In the genomic region with DNA sequence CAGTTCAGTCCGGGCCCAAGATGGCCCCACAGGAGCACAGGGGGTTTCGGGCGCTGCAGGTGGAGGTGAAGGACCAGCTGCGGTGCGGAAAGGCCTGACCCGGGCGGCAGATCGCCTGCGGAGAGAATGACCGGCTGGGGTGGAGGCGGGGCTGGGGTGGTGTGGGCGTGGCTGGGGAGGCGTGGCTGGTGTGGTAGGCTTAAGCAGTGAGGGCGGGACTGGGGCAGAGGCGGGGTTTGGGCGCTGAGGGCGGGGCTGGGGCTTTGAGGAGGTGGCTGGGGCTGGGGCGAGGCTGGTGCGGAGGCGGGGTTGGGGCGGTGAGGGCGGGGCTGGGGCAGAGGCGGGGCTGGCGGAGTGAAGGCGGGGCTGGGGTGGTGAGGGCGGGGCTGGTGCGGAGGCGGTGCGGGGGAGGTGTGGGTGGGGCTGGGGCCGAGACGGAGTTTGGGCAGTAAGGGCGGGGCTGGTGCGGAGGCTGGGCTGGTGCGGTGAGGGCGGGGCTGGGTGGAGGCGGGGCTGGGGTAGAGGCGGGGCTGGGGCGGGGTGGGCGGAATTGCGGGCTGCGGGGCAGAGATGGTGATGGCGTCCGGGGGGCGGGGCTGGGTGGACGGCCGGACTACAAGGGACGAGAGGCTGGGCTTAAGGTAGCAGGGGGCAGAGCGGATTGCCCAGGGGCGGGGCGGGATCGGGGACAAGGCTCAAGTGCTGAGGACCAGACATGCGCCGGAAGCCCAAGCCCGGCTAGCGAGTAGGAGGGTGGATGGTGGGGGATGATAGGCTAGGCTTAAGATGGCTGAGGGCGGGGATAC, we compare ENCODE assay signal across 8 cellular contexts. TPM values are rescaled to one million over a fixed set of nuclear protein-coding genes. Genes with fewer than 3 reads are reported as not detected.
A peak's percentile ranks its signal among the peaks of the same experiment; 100 is the strongest.
DNase-seq lines count a peak whose midpoint lies in the region; ATAC-seq and TF ChIP-seq lines count a peak whose summit lies in the region.

No MANE protein-coding gene starts in this region.

- peaks cover 13 to 30% (median 18%) of the 10 kb centered on the region in 4 donors for H3K4me1 ChIP-seq in liver (ENCODE audit: control insufficient read depth in 4 of 4, insufficient read depth in 4 of 4, low read length in 3 of 4)

- ATAC-seq in HG03378 (IDR thresholded peaks at IDR 0.05; ENCODE audit: unreplicated experiment) = peak; percentile 53

- H3K27ac ChIP-seq in liver (ENCODE audit: low read depth in 1 of 2, low read length in 2 of 2) = peak overlapping the region; percentile 26 to 50

- no peaks in the 10 kb centered on the region for H3K27me3 ChIP-seq in liver (ENCODE audit: control insufficient read depth in 4 of 4, insufficient read depth in 4 of 4, low read length in 3 of 4)

- 2% methylated on average over 56 of the region's 56 CpGs for WGBS in liver

- peak; percentile 96 to 97 for DNase-seq in AML-193 (lab: John Stamatoyannopoulos, UW)
- DNase-seq in NCI-H526 (lab: John Stamatoyannopoulos, UW) = peak; percentile 87 to 97
- peak; percentile 80 for DNase-seq in activated CD4-positive, alpha-beta T cell treated with anti-CD3 and anti-CD28 coated beads, Interleukin-2, amount 50 U/mL, for 24 hours (ENCODE audit: low read depth in 1 of 2, low spot score in 1 of 2)
- DNase-seq in dermis microvascular lymphatic vessel endothelial cell (ENCODE audit: low read depth in 2 of 2) = peak; percentile 84 to 96
- peak; percentile 86 to 87 for DNase-seq in stimulated activated CD4-positive, alpha-beta T cell treated with anti-CD3 and anti-CD28 coated beads, Interleukin-2, amount 100 ng/mL, for 48 hours

- H3K9ac ChIP-seq in liver (ENCODE audit: low read depth in 1 of 2, low read length in 2 of 2) = no peak overlapping the region

- peak overlapping the region; percentile 20 to 45 (median 34) for H3K4me3 ChIP-seq in liver (ENCODE audit: low read depth in 1 of 3, low read length in 3 of 3)

- no peaks in the 10 kb centered on the region for H3K9me3 ChIP-seq in liver (ENCODE audit: control insufficient read depth in 4 of 4, low read length in 3 of 4)

- no peak for TF ChIP-seq CTCF in liver (IDR thresholded peaks at IDR 0.05; ENCODE audit: low read depth, low read length, missing input control)

- no peaks in the 10 kb centered on the region for H3K36me3 ChIP-seq in liver (ENCODE audit: control insufficient read depth in 4 of 4, insufficient read depth in 3 of 4, low read depth in 1 of 4, low read length in 3 of 4)

- TF ChIP-seq RAD21 in liver (IDR thresholded peaks at IDR 0.05) = no peak

- peak; percentile 68 for TF ChIP-seq POLR2A in GM19099 (IDR thresholded peaks at IDR 0.05; ENCODE audit: extremely low read depth, insufficient read length, low read depth)

TF ChIP-seq in liver, 16 proteins besides CTCF, POLR2A, EP300 and RAD21:
- TF ChIP-seq RXRA (IDR thresholded peaks at IDR 0.05) (peak; percentile 4 to 23), YY1 (IDR thresholded peaks at IDR 0.05) (peak; percentile 40), SP1 (IDR thresholded peaks at IDR 0.05) (peak; percentile 33), EGR1 (IDR thresholded peaks at IDR 0.05; ENCODE audit: low read depth in 2 of 2) (peak; percentile 57 to 80), HNF4A (conservative IDR thresholded peaks at IDR 0.05) (peak; percentile 32 to 53), GABPA (IDR thresholded peaks at IDR 0.05 in 1 of 2, conservative IDR thresholded peaks at IDR 0.05 in 1 of 2) (no peak)
- TF ChIP-seq, protein P1, sequence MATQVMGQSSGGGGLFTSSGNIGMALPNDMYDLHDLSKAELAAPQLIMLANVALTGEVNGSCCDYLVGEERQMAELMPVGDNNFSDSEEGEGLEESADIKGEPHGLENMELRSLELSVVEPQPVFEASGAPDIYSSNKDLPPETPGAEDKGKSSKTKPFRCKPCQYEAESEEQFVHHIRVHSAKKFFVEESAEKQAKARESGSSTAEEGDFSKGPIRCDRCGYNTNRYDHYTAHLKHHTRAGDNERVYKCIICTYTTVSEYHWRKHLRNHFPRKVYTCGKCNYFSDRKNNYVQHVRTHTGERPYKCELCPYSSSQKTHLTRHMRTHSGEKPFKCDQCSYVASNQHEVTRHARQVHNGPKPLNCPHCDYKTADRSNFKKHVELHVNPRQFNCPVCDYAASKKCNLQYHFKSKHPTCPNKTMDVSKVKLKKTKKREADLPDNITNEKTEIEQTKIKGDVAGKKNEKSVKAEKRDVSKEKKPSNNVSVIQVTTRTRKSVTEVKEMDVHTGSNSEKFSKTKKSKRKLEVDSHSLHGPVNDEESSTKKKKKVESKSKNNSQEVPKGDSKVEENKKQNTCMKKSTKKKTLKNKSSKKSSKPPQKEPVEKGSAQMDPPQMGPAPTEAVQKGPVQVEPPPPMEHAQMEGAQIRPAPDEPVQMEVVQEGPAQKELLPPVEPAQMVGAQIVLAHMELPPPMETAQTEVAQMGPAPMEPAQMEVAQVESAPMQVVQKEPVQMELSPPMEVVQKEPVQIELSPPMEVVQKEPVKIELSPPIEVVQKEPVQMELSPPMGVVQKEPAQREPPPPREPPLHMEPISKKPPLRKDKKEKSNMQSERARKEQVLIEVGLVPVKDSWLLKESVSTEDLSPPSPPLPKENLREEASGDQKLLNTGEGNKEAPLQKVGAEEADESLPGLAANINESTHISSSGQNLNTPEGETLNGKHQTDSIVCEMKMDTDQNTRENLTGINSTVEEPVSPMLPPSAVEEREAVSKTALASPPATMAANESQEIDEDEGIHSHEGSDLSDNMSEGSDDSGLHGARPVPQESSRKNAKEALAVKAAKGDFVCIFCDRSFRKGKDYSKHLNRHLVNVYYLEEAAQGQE (IDR thresholded peaks at IDR 0.05) = peak; percentile 42
- TF ChIP-seq, protein P2, sequence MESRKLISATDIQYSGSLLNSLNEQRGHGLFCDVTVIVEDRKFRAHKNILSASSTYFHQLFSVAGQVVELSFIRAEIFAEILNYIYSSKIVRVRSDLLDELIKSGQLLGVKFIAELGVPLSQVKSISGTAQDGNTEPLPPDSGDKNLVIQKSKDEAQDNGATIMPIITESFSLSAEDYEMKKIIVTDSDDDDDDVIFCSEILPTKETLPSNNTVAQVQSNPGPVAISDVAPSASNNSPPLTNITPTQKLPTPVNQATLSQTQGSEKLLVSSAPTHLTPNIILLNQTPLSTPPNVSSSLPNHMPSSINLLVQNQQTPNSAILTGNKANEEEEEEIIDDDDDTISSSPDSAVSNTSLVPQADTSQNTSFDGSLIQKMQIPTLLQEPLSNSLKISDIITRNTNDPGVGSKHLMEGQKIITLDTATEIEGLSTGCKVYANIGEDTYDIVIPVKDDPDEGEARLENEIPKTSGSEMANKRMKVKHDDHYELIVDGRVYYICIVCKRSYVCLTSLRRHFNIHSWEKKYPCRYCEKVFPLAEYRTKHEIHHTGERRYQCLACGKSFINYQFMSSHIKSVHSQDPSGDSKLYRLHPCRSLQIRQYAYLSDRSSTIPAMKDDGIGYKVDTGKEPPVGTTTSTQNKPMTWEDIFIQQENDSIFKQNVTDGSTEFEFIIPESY (IDR thresholded peaks at IDR 0.05) = no peak
TF ChIP-seq in liver: peak in this region for 6.

RNA-seq across cellular contexts. Expression of a gene that starts 9.9 kb away (rescaled TPM):
- not detected in 2 replicates for total RNA-seq in dermis microvascular lymphatic vessel endothelial cell
- total RNA-seq in liver = under 1 TPM; 0.08 to 0.23 TPM
- polyA plus RNA-seq in liver = under 1 TPM; 0.06 to 0.18 TPM

RNA-seq across cellular contexts. Expression of a gene that starts 25.3 kb away (rescaled TPM):
- not detected in 2 replicates for total RNA-seq in dermis microvascular lymphatic vessel endothelial cell
- under 1 TPM in 1 of 2 donors, not detected in 1; 0.17 TPM for total RNA-seq in liver
- under 1 TPM; 0.08 to 0.24 TPM for polyA plus RNA-seq in liver

RNA-seq across cellular contexts. Expression of a gene that starts 25.5 kb away (rescaled TPM):
- total RNA-seq in dermis microvascular lymphatic vessel endothelial cell = 30.3 and 36.9 TPM in 2 replicates
- 100 to 1,000 TPM; 138 to 141 TPM for total RNA-seq in liver
- 100 to 1,000 TPM in 1 of 2 donors, 10 to 100 TPM in 1; 71.0 to 112 TPM for polyA plus RNA-seq in liver

RNA-seq across cellular contexts. Expression of a gene that starts 27.7 kb away (rescaled TPM):
- 95.8 and 100 TPM in 2 replicates for total RNA-seq in dermis microvascular lymphatic vessel endothelial cell
- 10 to 100 TPM; 62.3 to 80.7 TPM for total RNA-seq in liver
- polyA plus RNA-seq in liver = 10 to 100 TPM; 30.7 to 70.4 TPM

RNA-seq across cellular contexts. Expression of a gene that starts 34.4 kb away (rescaled TPM):
- total RNA-seq in dermis microvascular lymphatic vessel endothelial cell (1.5 and 1.9 TPM in 2 replicates), liver (10 to 100 TPM; 10.3 to 35.1 TPM)
- 1 to 10 TPM; 4.2 to 7.9 TPM for polyA plus RNA-seq in liver

Comparison
In these comparisons a context has a peak if more than half of its experiments do, and no peak if none do; other contexts are left out.
1. Peak in every context shown above with its lines: DNase-seq, ATAC-seq, H3K4me3 ChIP-seq and H3K27ac ChIP-seq.